ENCODE assay signal across 25 cellular contexts in the genomic region with DNA sequence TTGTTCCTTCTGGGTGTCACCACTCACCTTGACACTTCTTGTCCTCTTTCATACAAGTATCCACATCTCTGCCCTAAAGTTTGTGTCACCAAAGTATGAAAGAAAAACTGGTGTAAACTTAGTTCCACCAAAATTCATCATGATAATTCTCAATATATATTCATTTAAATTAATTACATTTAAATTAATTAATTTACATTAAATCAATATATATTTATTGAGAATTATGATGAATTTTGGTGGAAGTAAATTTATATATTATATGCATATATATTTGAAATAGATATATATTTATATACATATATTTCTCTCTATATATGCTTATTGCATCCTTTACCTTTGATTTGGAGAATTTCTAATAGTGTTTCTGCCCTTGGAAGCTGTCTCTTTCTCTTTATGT.
DNase-seq lines count a peak whose midpoint lies in the region; FAIRE-seq and TF ChIP-seq lines count a peak whose summit lies in the region.
"Had no signal": no experiment of that assay in that cellular context is flagged by ENCODE, and none has a peak within 500 bp of the region (broad histone marks: within the 10 kb centered on the region; RNA-seq: fewer than 3 reads in every experiment).

No MANE protein-coding gene starts in this region.

- no peak overlapping the region for H3K9ac ChIP-seq in kidney (ENCODE audit: low read length in 2 of 2)
- H3K9ac ChIP-seq: BLaER1 had no signal

- no peak for TF ChIP-seq CTCF in kidney (IDR thresholded peaks at IDR 0.05; ENCODE audit: borderline replicate concordance, extremely low read depth, insufficient read depth)

- no peak overlapping the region for H3K27ac ChIP-seq in kidney (ENCODE audit: low read depth in 2 of 2, low read length in 2 of 2)
- H3K27ac ChIP-seq: A549, BLaER1 had no signal

- intact Hi-C loops in kidney (cut with DNase I) (no loop called here), posterior cingulate gyrus (cut with DNase I) (no loop called here)

- H3K9me3 ChIP-seq in kidney (ENCODE audit: control insufficient read depth in 1 of 2, low read length in 2 of 2): no peaks in the 10 kb centered on the region
- H3K9me3 ChIP-seq: A549, BE2C, BLaER1 had no signal

- FAIRE-seq in G401.6 (lab: Jason Lieb, UNC): peak; percentile 41
- peak; percentile 10 for FAIRE-seq in colon (lab: Jason Lieb, UNC)
- peak; percentile 68 for FAIRE-seq in kidney (lab: Jason Lieb, UNC)
- FAIRE-seq: A549, GM12891, GM19239 had no signal

- H3K36me3 ChIP-seq in kidney (ENCODE audit: control insufficient read depth in 1 of 2, insufficient read depth in 2 of 2, low read length in 2 of 2): no peaks in the 10 kb centered on the region
- H3K36me3 ChIP-seq: BE2C, BLaER1 had no signal

- H3K4me1 ChIP-seq in kidney (ENCODE audit: control insufficient read depth in 1 of 2, insufficient read depth in 1 of 2, low read depth in 1 of 2, low read length in 2 of 2): no peaks in the 10 kb centered on the region
- H3K4me1 ChIP-seq: A549, BE2C, BLaER1 had no signal

- DNase-seq in kidney: no peak
- no peak for DNase-seq in NCI-H510A (lab: John Stamatoyannopoulos, UW)
- DNase-seq in AG20443 (ENCODE audit: low spot score): no peak
- no peak for DNase-seq in posterior cingulate gyrus
- DNase-seq in NCI-H1436 treated with DMSO at 0.1 percent for 48 hours (lab: John Stamatoyannopoulos, UW): no peak
- DNase-seq: 8988T; BE2C; C1 segment of cervical spinal cord; CD4-positive, alpha-beta memory T cell; CD4-positive, CD25-positive, alpha-beta regulatory T cell; CD8-positive, alpha-beta memory T cell; COR-L47; DMS 273 treated with DMSO at 0.1 percent for 48 hours; DMS153; DMS53; DMS79; DND-41; EL; GF-D8 had no signal

- H3K4me3 ChIP-seq in kidney (ENCODE audit: low read length in 2 of 2): no peak overlapping the region
- H3K4me3 ChIP-seq: A549, BLaER1 had no signal
